In genomic region chr3:127375151-127375937, GRCh38 we compare ENCODE assay signal across 18 cellular contexts.
A peak's percentile ranks its signal among the peaks of the same experiment; 100 is the strongest.
DNase-seq lines count a peak whose midpoint lies in the region; ATAC-seq, FAIRE-seq and TF ChIP-seq lines count a peak whose summit lies in the region.
"Had no signal": no experiment of that assay in that cellular context is flagged by ENCODE, and none has a peak within 500 bp of the region (broad histone marks: within the 10 kb centered on the region; RNA-seq: fewer than 3 reads in every experiment).

No MANE protein-coding gene starts in this region.

- no peak overlapping the region for H3K4me2 ChIP-seq in K562 (ENCODE audit: insufficient read depth, low read length)

- no TSS peak for BruUV-seq in K562 (replicated peaks; lab: Mats Ljungman, UMichigan)

- no peaks in the 10 kb centered on the region for H3K79me2 ChIP-seq in K562 (ENCODE audit: control insufficient read depth, insufficient read depth, low read length)

- TF ChIP-seq CTCF in K562 (IDR thresholded peaks at IDR 0.05 in 2 of 3, conservative IDR thresholded peaks at IDR 0.05 in 1 of 3; ENCODE audit: insufficient read depth in 2 of 3, low read depth in 1 of 3, low read length in 3 of 3), result no peak

- in situ Hi-C loops in K562 (cut with MboI), result no loop called here

- no peak overlapping the region for H3K9ac ChIP-seq in K562 (ENCODE audit: insufficient read depth in 1 of 2, low read depth in 2 of 2, low read length in 2 of 2)

- CTCF ChIA-PET in K562 (lab: Yijun Ruan, JAX; ENCODE audit: low intra/inter-chr PET ratio), result no interaction called here

- POLR2A ChIA-PET in K562 (lab: Yijun Ruan, JAX), result no interaction called here

- no peaks in the 10 kb centered on the region for H3K9me3 ChIP-seq in K562 (replicated peaks; ENCODE audit: control insufficient read depth, insufficient read depth, low read depth, low read length)

- H3K4me1 ChIP-seq in K562 (replicated peaks in 1 of 2; ENCODE audit: control insufficient read depth in 2 of 2, insufficient read depth in 2 of 2, low read length in 2 of 2), result no peaks in the 10 kb centered on the region

- no peak for ATAC-seq in K562
- no peak for ATAC-seq in left lobe of liver
- ATAC-seq in HG02870 (IDR thresholded peaks at IDR 0.05; ENCODE audit: unreplicated experiment), result no peak
- no peak for ATAC-seq in HG03175 (IDR thresholded peaks at IDR 0.05; ENCODE audit: unreplicated experiment)
- no peak for ATAC-seq in GM21367 (IDR thresholded peaks at IDR 0.05; ENCODE audit: unreplicated experiment)

- no peak for TF ChIP-seq POLR2A in K562 (conservative IDR thresholded peaks at IDR 0.05)

- no peak for FAIRE-seq in K562 (lab: Jason Lieb, UNC)
- FAIRE-seq: A204.1, G401.6, GM12892, GM18507, H1 had no signal

- H3K27me3 ChIP-seq in K562 (ENCODE audit: control insufficient read depth in 2 of 2, insufficient read depth in 2 of 2, low read length in 2 of 2), result no peaks in the 10 kb centered on the region

- H3K27ac ChIP-seq in K562 (ENCODE audit: extremely low read depth, low read depth, low read length), result no peak overlapping the region
- H3K27ac ChIP-seq: C4-2B had no signal

- H3K4me3 ChIP-seq in K562, result no peak overlapping the region

- H3K9me1 ChIP-seq in K562 (ENCODE audit: control insufficient read depth, insufficient read depth, low read length), result no peaks in the 10 kb centered on the region

- intact Hi-C loops in K562 (cut with micrococcal nuclease), result no loop called here

- 0% methylated on average over 10 of the region's 13 CpGs for WGBS in K562 (ENCODE audit: insufficient coverage, low coverage, missing lambda C conversion rate)

- DNase-seq in NCI-H524 (lab: John Stamatoyannopoulos, UW), result peak; percentile 66 to 91
- DNase-seq in K562 (ENCODE audit: extremely low read depth in 1 of 4, low spot score in 3 of 4), result no peak
- peak; percentile 37 for DNase-seq in left lobe of liver (ENCODE audit: low spot score)
- peak; percentile 50 for DNase-seq in retina
- DNase-seq: Kasumi-1, NCI-H1694, NCI-H2081 treated with DMSO at 0.1 percent for 48 hours, NCI-H446 treated with DMSO at 0.1 percent for 48 hours, NCI-H748 treated with DMSO at 0.1 percent for 48 hours had no signal

- TF ChIP-seq EP300 in K562 (IDR thresholded peaks at IDR 0.05; ENCODE audit: low read length), result no peak

- no peak overlapping the region for H2AFZ ChIP-seq in K562 (ENCODE audit: low read depth, low read length)

- no peak for TF ChIP-seq RAD21 in K562 (CRISPR knock-in tag; conservative IDR thresholded peaks at IDR 0.05 in 1 of 2, IDR thresholded peaks at IDR 0.05 in 1 of 2)

- H3K36me3 ChIP-seq in K562 (ENCODE audit: control insufficient read depth, insufficient read depth, low read length), result no peaks in the 10 kb centered on the region

- no peaks in the 10 kb centered on the region for H4K20me1 ChIP-seq in K562 (replicated peaks; ENCODE audit: control insufficient read depth, insufficient read depth, low read length)

TF ChIP-seq in K562, 482 proteins besides CTCF, POLR2A, EP300 and RAD21:
- TF ChIP-seq HEY1 (CRISPR knock-in tag; IDR thresholded peaks at IDR 0.05; ENCODE audit: borderline replicate concordance), result no peak
- TF ChIP-seq PHB (CRISPR knock-in tag; IDR thresholded peaks at IDR 0.05), result no peak
- TF ChIP-seq NFIC (IDR thresholded peaks at IDR 0.05), result peak; percentile 53

Comparison
In these comparisons a context has a peak if more than half of its experiments do, and no peak if none do; other contexts are left out.
1. DNase-seq: peak in NCI-H524 (2 of 2), left lobe of liver (single experiment) and retina (single experiment); none in K562 (0 of 4).